24 cellular contexts compared by ENCODE assay signal in genomic region chr4:111494471-111494870, GRCh38.
DNase-seq lines count a peak whose midpoint lies in the region; ATAC-seq and TF ChIP-seq lines count a peak whose summit lies in the region.
"Had no signal": no experiment of that assay in that cellular context is flagged by ENCODE, and none has a peak within 500 bp of the region (broad histone marks: within the 10 kb centered on the region; RNA-seq: fewer than 3 reads in every experiment).

No MANE protein-coding gene starts in this region.

- ATAC-seq in HG03159 (IDR thresholded peaks at IDR 0.05; ENCODE audit: unreplicated experiment) (no peak), GM19463 (IDR thresholded peaks at IDR 0.05; ENCODE audit: unreplicated experiment) (no peak)
- ATAC-seq: A549, PC-3, SK-N-SH treated with all-trans-retinoic acid at 6 μM for 48 hours had no signal

- H3K4me2 ChIP-seq in osteoblast (ENCODE audit: insufficient read depth, low read length) = peak overlapping the region; percentile 31
- H3K4me2 ChIP-seq: A549 had no signal

- no peaks in the 10 kb centered on the region for H3K27me3 ChIP-seq in osteoblast (ENCODE audit: insufficient read depth, low read length)

- TF ChIP-seq CTCF in osteoblast (IDR thresholded peaks at IDR 0.05; ENCODE audit: extremely low read depth, low read depth, low read length) = no peak

- no peak overlapping the region for H2AFZ ChIP-seq in osteoblast (ENCODE audit: low read length)

- DNase-seq in EH (ENCODE audit: low read depth) (peak; percentile 67), amniotic epithelial cell (ENCODE audit: low read depth) (peak; percentile 63), fibroblast of peridontal ligament (ENCODE audit: extremely low read depth) (peak; percentile 45), osteoblast (ENCODE audit: insufficient read length, low spot score, missing footprints) (no peak), HuH-7.5 (ENCODE audit: low spot score) (no peak), HT-29 (ENCODE audit: low spot score) (no peak)
- DNase-seq: AML-193, DND-41, GDM1, MM.1S, NCI-H1092, NCI-H1436 treated with DMSO at 0.1 percent for 48 hours, NCI-H2029, NCI-H345, NCI-H526, PC-3, RPMI8226, SHP77 treated with DMSO at 0.1 percent for 48 hours had no signal

- no peaks in the 10 kb centered on the region for H4K20me1 ChIP-seq in osteoblast (ENCODE audit: insufficient read depth, low read length)

- no peaks in the 10 kb centered on the region for H3K79me2 ChIP-seq in osteoblast (ENCODE audit: insufficient read depth, low read length)

- no peaks in the 10 kb centered on the region for H3K36me3 ChIP-seq in osteoblast (ENCODE audit: insufficient read depth, low read length)

- no peak overlapping the region for H3K4me3 ChIP-seq in osteoblast (ENCODE audit: insufficient read depth, low read length)
- H3K4me3 ChIP-seq: A549 had no signal

- H3K27ac ChIP-seq in osteoblast (ENCODE audit: low read depth, low read length) = peak overlapping the region; percentile 67
- H3K27ac ChIP-seq: A549, C4-2B, HL-60 had no signal

- H3K4me1 ChIP-seq in osteoblast (ENCODE audit: insufficient read depth, low read length) = peaks cover 18% of the 10 kb centered on the region

- no peaks in the 10 kb centered on the region for H3K9me3 ChIP-seq in osteoblast (ENCODE audit: low read depth, low read length)
- H3K9me3 ChIP-seq: A549 had no signal

Comparison
In these comparisons a context has a peak if more than half of its experiments do, and no peak if none do; other contexts are left out.
1. DNase-seq: peak in EH (single experiment), amniotic epithelial cell (single experiment) and fibroblast of peridontal ligament (single experiment); none in osteoblast (single experiment), HuH-7.5 (single experiment) and HT-29 (single experiment).